ENCODE assay signal across 15 cellular contexts in genomic region chr1:59230622-59231021, GRCh38.
A peak's percentile ranks its signal among the peaks of the same experiment; 100 is the strongest.
DNase-seq lines count a peak whose midpoint lies in the region; ATAC-seq and TF ChIP-seq lines count a peak whose summit lies in the region.
"Had no signal": no experiment of that assay in that cellular context is flagged by ENCODE, and none has a peak within 500 bp of the region (broad histone marks: within the 10 kb centered on the region; RNA-seq: fewer than 3 reads in every experiment).

No MANE protein-coding gene starts in this region.

- intact Hi-C loops in upper lobe of right lung (cut with DNase I), result no loop called here

- no peak overlapping the region for H3K4me3 ChIP-seq in BLaER1 treated with 17β-estradiol and CSF1 and Interleukin-3, amounts not matched to agents 10 nM and 100 nM
- H3K4me3 ChIP-seq in skeletal muscle tissue (ENCODE audit: low read length in 3 of 3), result no peak overlapping the region
- H3K4me3 ChIP-seq in H7 (ENCODE audit: insufficient read depth, low read depth, low read length), result no peak overlapping the region
- H3K4me3 ChIP-seq in upper lobe of right lung, result no peak overlapping the region

- H3K9me3 ChIP-seq in BLaER1 treated with 17β-estradiol and CSF1 and Interleukin-3, amounts not matched to agents 10 nM and 100 nM (replicated peaks in 1 of 11), result peaks cover 0 to 29% (median 0%) of the 10 kb centered on the region in 11 experiments; a peak in 5 of 22 replicates
- H3K9me3 ChIP-seq in skeletal muscle tissue (ENCODE audit: control insufficient read depth in 3 of 3, low read length in 3 of 3) (no peaks in the 10 kb centered on the region), upper lobe of right lung (no peaks in the 10 kb centered on the region)

- no peak for TF ChIP-seq CTCF in upper lobe of right lung (IDR thresholded peaks at IDR 0.05)

- H3K27ac ChIP-seq in BLaER1 treated with 17β-estradiol and CSF1 and Interleukin-3, amounts not matched to agents 10 nM and 100 nM, result peak overlapping the region in 7 of 11 experiments; percentile 11 to 86 (median 80); a peak in 10 of 22 replicates
- H3K27ac ChIP-seq in skeletal muscle tissue (ENCODE audit: low read depth, low read length), result peak overlapping the region; percentile 68
- no peak overlapping the region for H3K27ac ChIP-seq in upper lobe of right lung

- H3K36me3 ChIP-seq in BLaER1 treated with 17β-estradiol and CSF1 and Interleukin-3, amounts not matched to agents 10 nM and 100 nM, result no peaks in the 10 kb centered on the region
- no peaks in the 10 kb centered on the region for H3K36me3 ChIP-seq in skeletal muscle tissue (ENCODE audit: control insufficient read depth in 3 of 3, insufficient read depth in 3 of 3, low read length in 3 of 3)
- no peaks in the 10 kb centered on the region for H3K36me3 ChIP-seq in H7 (replicated peaks; ENCODE audit: control insufficient read depth, insufficient read depth, low read length)
- no peaks in the 10 kb centered on the region for H3K36me3 ChIP-seq in upper lobe of right lung

- H4K20me1 ChIP-seq in BLaER1 treated with 17β-estradiol and CSF1 and Interleukin-3, amounts not matched to agents 10 nM and 100 nM, result no peaks in the 10 kb centered on the region

- no peak overlapping the region; a peak in 1 of 22 replicates for H3K9ac ChIP-seq in BLaER1 treated with 17β-estradiol and CSF1 and Interleukin-3, amounts not matched to agents 10 nM and 100 nM
- no peak overlapping the region for H3K9ac ChIP-seq in skeletal muscle tissue (ENCODE audit: low read depth in 1 of 3, low read length in 3 of 3)

- ATAC-seq in upper lobe of right lung (no peak), HG03045 (IDR thresholded peaks at IDR 0.05; ENCODE audit: unreplicated experiment) (no peak)
- ATAC-seq: HCT116 had no signal

- DNase-seq in NCI-H69 (lab: John Stamatoyannopoulos, UW) (peak; percentile 23), fibroblast of gingiva (ENCODE audit: low read depth) (peak; percentile 57), H7 (no peak), upper lobe of right lung (no peak)
- DNase-seq: C1 segment of cervical spinal cord, DMS53, IMR-90, Kasumi-1, NCI-H146, NCI-H2081 treated with DMSO at 0.1 percent for 48 hours, NCI-H748 treated with DMSO at 0.1 percent for 48 hours had no signal

- peak overlapping the region in 5 of 11 experiments; percentile 25 to 74 (median 71); a peak in 8 of 22 replicates for H3K4me2 ChIP-seq in BLaER1 treated with 17β-estradiol and CSF1 and Interleukin-3, amounts not matched to agents 10 nM and 100 nM

- peaks cover 11 to 53% (median 34%) of the 10 kb centered on the region in 10 experiments; a peak in 19 of 20 replicates for H3K4me1 ChIP-seq in BLaER1 treated with 17β-estradiol and CSF1 and Interleukin-3, amounts not matched to agents 10 nM and 100 nM
- H3K4me1 ChIP-seq in skeletal muscle tissue (ENCODE audit: control insufficient read depth in 3 of 3, insufficient read depth in 3 of 3, low read length in 3 of 3) (peaks cover 11 to 37% (median 20%) of the 10 kb centered on the region in 3 donors), upper lobe of right lung (no peaks in the 10 kb centered on the region)

- no peaks in the 10 kb centered on the region for H3K27me3 ChIP-seq in BLaER1 treated with 17β-estradiol and CSF1 and Interleukin-3, amounts not matched to agents 10 nM and 100 nM
- H3K27me3 ChIP-seq in skeletal muscle tissue (ENCODE audit: control insufficient read depth in 3 of 3, insufficient read depth in 3 of 3, low read length in 3 of 3), result no peaks in the 10 kb centered on the region
- no peaks in the 10 kb centered on the region for H3K27me3 ChIP-seq in H7 (ENCODE audit: control insufficient read depth, insufficient read depth, low read length)
- H3K27me3 ChIP-seq in upper lobe of right lung, result no peaks in the 10 kb centered on the region

Comparison
In these comparisons a context has a peak if more than half of its experiments do, and no peak if none do; other contexts are left out.
1. DNase-seq: peak in NCI-H69 (single experiment) and fibroblast of gingiva (single experiment); none in H7 (single experiment) and upper lobe of right lung (single experiment).